In genomic region chr14:74762917-74763802, GRCh38 we compare ENCODE assay signal across 1 cellular context.
A peak's percentile ranks its signal among the peaks of the same experiment; 100 is the strongest.
TF ChIP-seq lines count a peak whose summit lies in the region.

Gene YLPM1 (plus strand): TSS chr14:74763316. CDS start chr14:74763490, 174 bp downstream.

TF ChIP-seq in HepG2, 621 proteins besides CTCF, POLR2A, EP300 and RAD21 (continued from another document and continues in another):
- peak; percentile 51; the same call in 1 of the 2 replicates for TF ChIP-seq MXD4 (CRISPR knock-in tag; IDR thresholded peaks at IDR 0.05)
- TF ChIP-seq ARID3A (IDR thresholded peaks at IDR 0.05; ENCODE audit: low read depth, low read length) = peak; percentile 33; the same call in 1 of the 2 replicates
- no peak for TF ChIP-seq DPF2 (CRISPR knock-in tag; IDR thresholded peaks at IDR 0.05; ENCODE audit: borderline replicate concordance, low read depth)
- peak; percentile 70; the same call in 1 of the 2 replicates for TF ChIP-seq KDM5B (CRISPR knock-in tag; IDR thresholded peaks at IDR 0.05; ENCODE audit: borderline replicate concordance)
- no peak for TF ChIP-seq ZNF660 (CRISPR knock-in tag; IDR thresholded peaks at IDR 0.05; ENCODE audit: borderline replicate concordance, low read depth)
- TF ChIP-seq ZNF790 (CRISPR knock-in tag; IDR thresholded peaks at IDR 0.05; ENCODE audit: borderline replicate concordance) = no peak
- TF ChIP-seq FOXA1 (IDR thresholded peaks at IDR 0.05) = no peak
- peak; percentile 38; the same call in 1 of the 2 replicates for TF ChIP-seq FOXA1 (CRISPR knock-in tag; IDR thresholded peaks at IDR 0.05)
- no peak for TF ChIP-seq ZNF280B (CRISPR knock-in tag; IDR thresholded peaks at IDR 0.05; ENCODE audit: borderline replicate concordance)
- TF ChIP-seq KLF11 (CRISPR knock-in tag; IDR thresholded peaks at IDR 0.05) = no peak
- TF ChIP-seq CENPX (CRISPR knock-in tag; IDR thresholded peaks at IDR 0.05) = no peak
- TF ChIP-seq ATF2 (CRISPR knock-in tag; IDR thresholded peaks at IDR 0.05) = 0 out of 2 replicates have a peak, but pooled peaks have one; percentile 25
- no peak for TF ChIP-seq KIAA2018 (CRISPR knock-in tag; IDR thresholded peaks at IDR 0.05; ENCODE audit: borderline replicate concordance)
- 0 out of 2 replicates have a peak, but pooled peaks have one; percentile 55 for TF ChIP-seq ISX (CRISPR knock-in tag; conservative IDR thresholded peaks at IDR 0.05)
- TF ChIP-seq CSRNP1 (CRISPR knock-in tag; IDR thresholded peaks at IDR 0.05) = 0 out of 2 replicates have a peak, but pooled peaks have one; percentile 57
- TF ChIP-seq PLRG1 (conservative IDR thresholded peaks at IDR 0.05) = no peak
- TF ChIP-seq ZBTB33 (CRISPR knock-in tag; IDR thresholded peaks at IDR 0.05) = no peak
- TF ChIP-seq ZNF512 (CRISPR knock-in tag; IDR thresholded peaks at IDR 0.05) = no peak
- no peak for TF ChIP-seq ATF6 (CRISPR knock-in tag; conservative IDR thresholded peaks at IDR 0.05)
- no peak for TF ChIP-seq HNF4G (IDR thresholded peaks at IDR 0.05; ENCODE audit: borderline replicate concordance, low read depth, low read length)
- TF ChIP-seq HNF4G (CRISPR knock-in tag; IDR thresholded peaks at IDR 0.05; ENCODE audit: borderline replicate concordance, low read depth) = peak; percentile 41; the same call in 1 of the 2 replicates
- TF ChIP-seq ZNF772 (CRISPR knock-in tag; IDR thresholded peaks at IDR 0.05) = peak; percentile 48; the same call in 1 of the 2 replicates
- peak; percentile 52; the same call in 1 of the 2 replicates for TF ChIP-seq GATA4 (IDR thresholded peaks at IDR 0.05; ENCODE audit: borderline replicate concordance, low read depth)
- peak; percentile 33; the same call in 1 of the 2 replicates for TF ChIP-seq ZZZ3 (CRISPR knock-in tag; IDR thresholded peaks at IDR 0.05; ENCODE audit: borderline replicate concordance)
- 0 out of 2 replicates have a peak, but pooled peaks have one; percentile 65 for TF ChIP-seq SMAD3 (CRISPR knock-in tag; IDR thresholded peaks at IDR 0.05)
- TF ChIP-seq ARID4A (CRISPR knock-in tag; IDR thresholded peaks at IDR 0.05; ENCODE audit: borderline replicate concordance) = peak; percentile 95
